Comparison of ENCODE assay signal across 8 cellular contexts in the genomic region with DNA sequence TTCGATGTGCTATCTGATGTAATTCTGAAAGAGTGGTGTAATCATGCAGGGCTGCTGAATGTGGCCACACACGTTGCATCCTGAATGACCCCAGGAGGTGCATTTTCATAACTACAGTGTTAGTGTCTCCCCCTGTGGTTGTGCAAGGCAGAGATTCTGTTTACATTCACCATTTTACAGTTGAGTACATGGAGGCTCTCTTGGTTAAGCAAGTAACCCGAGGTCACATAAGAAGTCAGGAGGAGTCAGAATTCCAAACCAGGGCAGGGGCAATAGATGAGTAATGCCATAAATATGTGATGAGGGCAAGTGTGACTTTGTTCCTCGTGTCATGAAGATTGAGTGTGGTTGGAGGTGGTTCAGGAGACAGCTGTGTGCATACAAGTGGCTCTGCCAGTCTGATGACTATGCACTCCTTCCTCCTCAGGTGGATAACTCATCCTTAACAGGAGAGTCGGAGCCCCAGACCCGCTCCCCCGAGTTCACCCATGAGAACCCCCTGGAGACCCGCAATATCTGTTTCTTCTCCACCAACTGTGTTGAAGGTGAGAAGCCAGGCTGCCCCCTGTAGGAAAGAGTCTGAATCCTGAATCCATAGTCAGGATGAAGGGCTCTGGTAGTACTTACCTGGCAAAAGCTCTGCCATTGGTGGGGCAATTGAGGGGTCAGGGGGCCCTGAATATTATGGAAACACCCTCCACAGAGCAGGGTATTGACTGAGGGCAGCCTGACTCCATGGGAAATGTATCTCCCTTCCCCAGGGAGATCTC. TPM values are rescaled to one million over a fixed set of nuclear protein-coding genes. Genes with fewer than 3 reads are reported as not detected.
A peak's percentile ranks its signal among the peaks of the same experiment; 100 is the strongest.
DNase-seq lines count a peak whose midpoint lies in the region; ATAC-seq, FAIRE-seq and TF ChIP-seq lines count a peak whose summit lies in the region.

No MANE protein-coding gene starts in this region.

- H3K27ac Mint-ChIP-seq in chondrocyte (ENCODE audit: unreplicated experiment), result peak overlapping the region; percentile 6

- H3K9ac ChIP-seq in HepG2 (ENCODE audit: insufficient read depth, low read depth, low read length), result no peak overlapping the region

- intact Hi-C loops in HepG2 (cut with micrococcal nuclease; ENCODE audit: unreplicated experiment), result no loop called here

- in situ Hi-C loops in HepG2 (cut with HindIII; ENCODE audit: extremely low pct_ligation_motif_present, low pct_unique_long_range_greater_than_20kb), result no loop called here

- no peak overlapping the region for H3K4me3 ChIP-seq in MG63
- no peak overlapping the region for H3K4me3 ChIP-seq in HepG2 (replicated peaks in 1 of 3; ENCODE audit: insufficient read depth in 1 of 3, low read depth in 2 of 3, low read length in 3 of 3)

- peaks cover 3% of the 10 kb centered on the region for H3K36me3 Mint-ChIP-seq in chondrocyte (ENCODE audit: low read depth)

- ATAC-seq in HepG2, result peak; percentile 63

- H3K4me2 ChIP-seq in HepG2 (ENCODE audit: low read depth, low read length), result peak overlapping the region; percentile 32

- H3K27me3 Mint-ChIP-seq in chondrocyte (ENCODE audit: low read depth), result no peaks in the 10 kb centered on the region

- TF ChIP-seq RAD21 in HepG2 (CRISPR knock-in tag; IDR thresholded peaks at IDR 0.05), result no peak

- no peaks in the 10 kb centered on the region for H4K20me1 ChIP-seq in HepG2 (ENCODE audit: insufficient read depth, low read length)

- no peak for TF ChIP-seq POLR2A in HepG2 (IDR thresholded peaks at IDR 0.05; ENCODE audit: insufficient read depth in 1 of 2, low read depth in 2 of 2, low read length in 2 of 2)

- no peaks in the 10 kb centered on the region for H3K27me3 ChIP-seq in MG63
- no peaks in the 10 kb centered on the region; a peak in 1 of 5 replicates for H3K27me3 ChIP-seq in HepG2 (ENCODE audit: control insufficient read depth in 1 of 2, insufficient read depth in 2 of 2, low read length in 2 of 2)

- no peaks in the 10 kb centered on the region for H3K9me3 Mint-ChIP-seq in chondrocyte (ENCODE audit: low read depth)

- H3K4me1 ChIP-seq in HepG2 (ENCODE audit: insufficient read depth, low read length), result peaks cover 54% of the 10 kb centered on the region

- no TSS peak for BruUV-seq in HepG2 (replicated peaks; lab: Mats Ljungman, UMichigan)

- peak overlapping the region; percentile 7 for H3K27ac ChIP-seq in HepG2 (ENCODE audit: extremely low read length, insufficient read depth, low read length)

- H3K9me3 ChIP-seq in MG63 (no peaks in the 10 kb centered on the region), HepG2 (ENCODE audit: low read length) (no peaks in the 10 kb centered on the region)

- H3K4me3 Mint-ChIP-seq in chondrocyte (ENCODE audit: unreplicated experiment), result no peak overlapping the region

- POLR2A ChIA-PET in HepG2 (lab: Yijun Ruan, JAX), result no interaction called here

- DNase-seq in AG08395 (ENCODE audit: low spot score) (peak; percentile 90), MG63 (peak; percentile 77), chondrocyte (ENCODE audit: low spot score) (no peak), HepG2 (ENCODE audit: low spot score) (peak; percentile 88), NCI-H345 (lab: John Stamatoyannopoulos, UW) (no peak), cortex of kidney (lab: John Stamatoyannopoulos, UW) (no peak), NCI-H2107 treated with DMSO at 0.1 percent for 48 hours (lab: John Stamatoyannopoulos, UW; ENCODE audit: unreplicated experiment) (no peak)
- DNase-seq in activated CD4-positive, CD25-positive, alpha-beta regulatory T cell (lab: John Stamatoyannopoulos, UW), result no peak

- TF ChIP-seq CTCF in chondrocyte (IDR thresholded peaks at IDR 0.05) (peak; percentile 43), HepG2 (CRISPR knock-in tag; IDR thresholded peaks at IDR 0.05) (peak; percentile 37)

- no peaks in the 10 kb centered on the region for H3K36me3 ChIP-seq in MG63
- no peaks in the 10 kb centered on the region for H3K36me3 ChIP-seq in HepG2 (replicated peaks in 1 of 2; ENCODE audit: control insufficient read depth in 1 of 2, insufficient read depth in 2 of 2, low read length in 2 of 2)

- WGBS in HepG2 (ENCODE audit: low lambda C conversion rate), result 31% methylated on average over 7 of the region's 8 CpGs

- CTCF ChIA-PET in HepG2 (lab: Yijun Ruan, JAX; ENCODE audit: low intra/inter-chr PET ratio, low total read pairs), result no interaction called here

- peaks cover 29% of the 10 kb centered on the region for H3K4me1 Mint-ChIP-seq in chondrocyte (ENCODE audit: low read depth)

- peak; percentile 13 to 51; a peak in 2 of 4 replicates for TF ChIP-seq EP300 in HepG2 (IDR thresholded peaks at IDR 0.05; ENCODE audit: low read depth in 2 of 2, low read length in 2 of 2)
- no peak; the same call in 1 of the 2 replicates for TF ChIP-seq EP300 in HepG2 (CRISPR knock-in tag; IDR thresholded peaks at IDR 0.05; ENCODE audit: borderline replicate concordance)

- no peaks in the 10 kb centered on the region for H3K79me2 ChIP-seq in HepG2 (ENCODE audit: insufficient read depth, low read length)

- no peak for FAIRE-seq in HepG2 (lab: Jason Lieb, UNC)

- no peak overlapping the region for H2AFZ ChIP-seq in HepG2 (ENCODE audit: low read length)

RNA-seq across cellular contexts. Expression of gene ATP1A2, which starts 9.3 kb away (rescaled TPM):
- not detected in 2 replicates for total RNA-seq in MG63 (2014; rRNA removed; shearing (Covaris generic); ENCODE audit: low replicate concordance)
- 1.3 to 3.9 TPM (median 2.9 TPM) in 3 replicates for total RNA-seq in chondrocyte
- not detected in 2 replicates for total RNA-seq in HepG2 (2016; rRNA removed; fragmentation: Illumina TruSeq; extraction: Trizol)
- not detected in 2 replicates for total RNA-seq in HepG2 (2016; cell fraction: cytosol; rRNA removed; fragmentation: Illumina TruSeq; extraction: Trizol; ENCODE audit: low read depth)
- total RNA-seq in HepG2 (2016; cell fraction: insoluble cytoplasmic fraction; rRNA removed; fragmentation: Illumina TruSeq; extraction: Trizol), result 0.02 TPM in 1 of 2 replicates, not detected in the other
- 0.03 TPM in 1 of 2 replicates, not detected in the other for total RNA-seq in HepG2 (2016; cell fraction: membrane; rRNA removed; fragmentation: Illumina TruSeq; extraction: Trizol)
- not detected in 2 replicates for total RNA-seq in HepG2 (2016; cell fraction: nucleus; rRNA removed; fragmentation: Illumina TruSeq; extraction: Trizol)
- 0.16 TPM in 2 replicates for polyA plus RNA-seq in HepG2 (2011; rRNA removed)
- polyA plus RNA-seq in HepG2 (2011; cell fraction: cytosol; rRNA removed), result 0.04 and 0.16 TPM in 2 replicates
- 0.50 and 1.3 TPM in 2 replicates for polyA plus RNA-seq in HepG2 (2011; cell fraction: nucleus; rRNA removed)
- polyA plus RNA-seq in HepG2 (2012), result 0.16 and 0.95 TPM in 2 replicates
- not detected in 2 replicates for polyA plus RNA-seq in HepG2 (2016; cell fraction: cytosol; fragmentation: Illumina TruSeq; extraction: Trizol; ENCODE audit: low read depth)
- not detected in 2 replicates for polyA plus RNA-seq in HepG2 (2016; cell fraction: insoluble cytoplasmic fraction; fragmentation: Illumina TruSeq; extraction: Trizol; ENCODE audit: low read depth)
- not detected in 2 replicates for polyA plus RNA-seq in HepG2 (2016; cell fraction: membrane; fragmentation: Illumina TruSeq; extraction: Trizol; ENCODE audit: low read depth)
- polyA plus RNA-seq in HepG2 (2016; cell fraction: nucleus; fragmentation: Illumina TruSeq; extraction: Trizol; ENCODE audit: insufficient read depth, low read depth), result not detected in 2 replicates
- 0.07 and 0.44 TPM in 2 replicates for polyA minus RNA-seq in HepG2 (2011; rRNA and poly(A)+ RNA removed; ENCODE audit: low replicate concordance)
- polyA minus RNA-seq in HepG2 (2011; cell fraction: cytosol; rRNA and poly(A)+ RNA removed), result 0.18 and 0.79 TPM in 2 replicates
- polyA minus RNA-seq in HepG2 (2011; cell fraction: nucleus; rRNA and poly(A)+ RNA removed), result 0.26 and 0.37 TPM in 2 replicates

RNA-seq across cellular contexts. Expression of gene IGSF8, which starts 26.5 kb away (rescaled TPM):
- total RNA-seq in MG63 (2014; rRNA removed; shearing (Covaris generic); ENCODE audit: low replicate concordance), result 18.0 and 20.2 TPM in 2 replicates
- total RNA-seq in chondrocyte, result 19.5 to 27.3 TPM (median 25.3 TPM) in 3 replicates
- 8.0 and 24.0 TPM in 2 replicates for total RNA-seq in HepG2 (2016; rRNA removed; fragmentation: Illumina TruSeq; extraction: Trizol)
- total RNA-seq in HepG2 (2016; cell fraction: cytosol; rRNA removed; fragmentation: Illumina TruSeq; extraction: Trizol; ENCODE audit: low read depth), result 1.8 and 1.9 TPM in 2 replicates
- 7.7 and 25.9 TPM in 2 replicates for total RNA-seq in HepG2 (2016; cell fraction: insoluble cytoplasmic fraction; rRNA removed; fragmentation: Illumina TruSeq; extraction: Trizol)
- 3.4 and 4.0 TPM in 2 replicates for total RNA-seq in HepG2 (2016; cell fraction: membrane; rRNA removed; fragmentation: Illumina TruSeq; extraction: Trizol)
- 24.1 and 29.5 TPM in 2 replicates for total RNA-seq in HepG2 (2016; cell fraction: nucleus; rRNA removed; fragmentation: Illumina TruSeq; extraction: Trizol)
- polyA plus RNA-seq in HepG2 (2011; rRNA removed), result 41.0 and 52.1 TPM in 2 replicates
- 36.7 and 58.5 TPM in 2 replicates for polyA plus RNA-seq in HepG2 (2011; cell fraction: cytosol; rRNA removed)
- 81.8 and 93.4 TPM in 2 replicates for polyA plus RNA-seq in HepG2 (2011; cell fraction: nucleus; rRNA removed)
- polyA plus RNA-seq in HepG2 (2012), result 24.4 and 32.1 TPM in 2 replicates
- 1.6 and 1.8 TPM in 2 replicates for polyA plus RNA-seq in HepG2 (2016; cell fraction: cytosol; fragmentation: Illumina TruSeq; extraction: Trizol; ENCODE audit: low read depth)
- 7.6 and 8.9 TPM in 2 replicates for polyA plus RNA-seq in HepG2 (2016; cell fraction: insoluble cytoplasmic fraction; fragmentation: Illumina TruSeq; extraction: Trizol; ENCODE audit: low read depth)
- polyA plus RNA-seq in HepG2 (2016; cell fraction: membrane; fragmentation: Illumina TruSeq; extraction: Trizol; ENCODE audit: low read depth), result 2.6 and 3.2 TPM in 2 replicates
- polyA plus RNA-seq in HepG2 (2016; cell fraction: nucleus; fragmentation: Illumina TruSeq; extraction: Trizol; ENCODE audit: insufficient read depth, low read depth), result 46.1 TPM in 2 replicates
- 27.5 and 60.2 TPM in 2 replicates for polyA minus RNA-seq in HepG2 (2011; rRNA and poly(A)+ RNA removed; ENCODE audit: low replicate concordance)
- 25.5 and 26.7 TPM in 2 replicates for polyA minus RNA-seq in HepG2 (2011; cell fraction: cytosol; rRNA and poly(A)+ RNA removed)
- polyA minus RNA-seq in HepG2 (2011; cell fraction: nucleus; rRNA and poly(A)+ RNA removed), result 11.6 and 14.0 TPM in 2 replicates

RNA-seq across cellular contexts. Expression of gene ATP1A4, which starts 26.5 kb away (rescaled TPM):
- not detected in 2 replicates for total RNA-seq in MG63 (2014; rRNA removed; shearing (Covaris generic); ENCODE audit: low replicate concordance)
- total RNA-seq in chondrocyte (not detected in 3 replicates), HepG2 (2016; rRNA removed; fragmentation: Illumina TruSeq; extraction: Trizol) (not detected in 2 replicates)
- total RNA-seq in HepG2 (2016; cell fraction: cytosol; rRNA removed; fragmentation: Illumina TruSeq; extraction: Trizol; ENCODE audit: low read depth), result not detected in 2 replicates
- not detected in 2 replicates for total RNA-seq in HepG2 (2016; cell fraction: insoluble cytoplasmic fraction; rRNA removed; fragmentation: Illumina TruSeq; extraction: Trizol)
- total RNA-seq in HepG2 (2016; cell fraction: membrane; rRNA removed; fragmentation: Illumina TruSeq; extraction: Trizol), result not detected in 2 replicates
- not detected in 2 replicates for total RNA-seq in HepG2 (2016; cell fraction: nucleus; rRNA removed; fragmentation: Illumina TruSeq; extraction: Trizol)
- polyA plus RNA-seq in HepG2 (2011; rRNA removed), result not detected in 2 replicates
- polyA plus RNA-seq in HepG2 (2011; cell fraction: cytosol; rRNA removed), result not detected in 2 replicates
- polyA plus RNA-seq in HepG2 (2011; cell fraction: nucleus; rRNA removed), result not detected in 2 replicates
- polyA plus RNA-seq in HepG2 (2012), result not detected in 2 replicates
- polyA plus RNA-seq in HepG2 (2016; cell fraction: cytosol; fragmentation: Illumina TruSeq; extraction: Trizol; ENCODE audit: low read depth), result not detected in 2 replicates
- polyA plus RNA-seq in HepG2 (2016; cell fraction: insoluble cytoplasmic fraction; fragmentation: Illumina TruSeq; extraction: Trizol; ENCODE audit: low read depth), result not detected in 2 replicates
- not detected in 2 replicates for polyA plus RNA-seq in HepG2 (2016; cell fraction: membrane; fragmentation: Illumina TruSeq; extraction: Trizol; ENCODE audit: low read depth)
- polyA plus RNA-seq in HepG2 (2016; cell fraction: nucleus; fragmentation: Illumina TruSeq; extraction: Trizol; ENCODE audit: insufficient read depth, low read depth), result not detected in 2 replicates
- polyA minus RNA-seq in HepG2 (2011; rRNA and poly(A)+ RNA removed; ENCODE audit: low replicate concordance), result not detected in 2 replicates
- polyA minus RNA-seq in HepG2 (2011; cell fraction: cytosol; rRNA and poly(A)+ RNA removed), result not detected in 2 replicates
- not detected in 2 replicates for polyA minus RNA-seq in HepG2 (2011; cell fraction: nucleus; rRNA and poly(A)+ RNA removed)

RNA-seq across cellular contexts. Expression of gene KCNJ9, which starts 43.6 kb away (rescaled TPM):
- total RNA-seq in MG63 (2014; rRNA removed; shearing (Covaris generic); ENCODE audit: low replicate concordance), result not detected in 2 replicates
- not detected in 3 replicates for total RNA-seq in chondrocyte
- not detected in 2 replicates for total RNA-seq in HepG2 (2016; rRNA removed; fragmentation: Illumina TruSeq; extraction: Trizol)
- total RNA-seq in HepG2 (2016; cell fraction: cytosol; rRNA removed; fragmentation: Illumina TruSeq; extraction: Trizol; ENCODE audit: low read depth), result not detected in 2 replicates
- not detected in 2 replicates for total RNA-seq in HepG2 (2016; cell fraction: insoluble cytoplasmic fraction; rRNA removed; fragmentation: Illumina TruSeq; extraction: Trizol)
- total RNA-seq in HepG2 (2016; cell fraction: membrane; rRNA removed; fragmentation: Illumina TruSeq; extraction: Trizol), result not detected in 2 replicates
- total RNA-seq in HepG2 (2016; cell fraction: nucleus; rRNA removed; fragmentation: Illumina TruSeq; extraction: Trizol), result not detected in 2 replicates
- polyA plus RNA-seq in HepG2 (2011; rRNA removed), result not detected in 2 replicates
- 0.01 TPM in 1 of 2 replicates, not detected in the other for polyA plus RNA-seq in HepG2 (2011; cell fraction: cytosol; rRNA removed)
- polyA plus RNA-seq in HepG2 (2011; cell fraction: nucleus; rRNA removed), result 0.03 and 0.06 TPM in 2 replicates
- polyA plus RNA-seq in HepG2 (2012), result not detected in 2 replicates
- polyA plus RNA-seq in HepG2 (2016; cell fraction: cytosol; fragmentation: Illumina TruSeq; extraction: Trizol; ENCODE audit: low read depth), result not detected in 2 replicates
- not detected in 2 replicates for polyA plus RNA-seq in HepG2 (2016; cell fraction: insoluble cytoplasmic fraction; fragmentation: Illumina TruSeq; extraction: Trizol; ENCODE audit: low read depth)
- polyA plus RNA-seq in HepG2 (2016; cell fraction: membrane; fragmentation: Illumina TruSeq; extraction: Trizol; ENCODE audit: low read depth), result not detected in 2 replicates
- polyA plus RNA-seq in HepG2 (2016; cell fraction: nucleus; fragmentation: Illumina TruSeq; extraction: Trizol; ENCODE audit: insufficient read depth, low read depth), result not detected in 2 replicates
- polyA minus RNA-seq in HepG2 (2011; rRNA and poly(A)+ RNA removed; ENCODE audit: low replicate concordance), result not detected in 2 replicates
- not detected in 2 replicates for polyA minus RNA-seq in HepG2 (2011; cell fraction: cytosol; rRNA and poly(A)+ RNA removed)
- polyA minus RNA-seq in HepG2 (2011; cell fraction: nucleus; rRNA and poly(A)+ RNA removed), result not detected in 2 replicates

RNA-seq across cellular contexts. Expression of gene KCNJ10, which starts 54.9 kb away (rescaled TPM):
- total RNA-seq in MG63 (2014; rRNA removed; shearing (Covaris generic); ENCODE audit: low replicate concordance), result not detected in 2 replicates
- not detected in 3 replicates for total RNA-seq in chondrocyte
- 4.1 and 4.4 TPM in 2 replicates for total RNA-seq in HepG2 (2016; rRNA removed; fragmentation: Illumina TruSeq; extraction: Trizol)
- 1.3 and 1.6 TPM in 2 replicates for total RNA-seq in HepG2 (2016; cell fraction: cytosol; rRNA removed; fragmentation: Illumina TruSeq; extraction: Trizol; ENCODE audit: low read depth)
- 3.2 and 4.0 TPM in 2 replicates for total RNA-seq in HepG2 (2016; cell fraction: insoluble cytoplasmic fraction; rRNA removed; fragmentation: Illumina TruSeq; extraction: Trizol)
- total RNA-seq in HepG2 (2016; cell fraction: membrane; rRNA removed; fragmentation: Illumina TruSeq; extraction: Trizol), result 3.8 and 4.4 TPM in 2 replicates
- total RNA-seq in HepG2 (2016; cell fraction: nucleus; rRNA removed; fragmentation: Illumina TruSeq; extraction: Trizol), result 8.4 and 9.2 TPM in 2 replicates
- polyA plus RNA-seq in HepG2 (2011; rRNA removed), result 9.9 and 10.3 TPM in 2 replicates
- 5.4 and 7.7 TPM in 2 replicates for polyA plus RNA-seq in HepG2 (2011; cell fraction: cytosol; rRNA removed)
- 16.5 and 20.7 TPM in 2 replicates for polyA plus RNA-seq in HepG2 (2011; cell fraction: nucleus; rRNA removed)
- 3.2 and 4.8 TPM in 2 replicates for polyA plus RNA-seq in HepG2 (2012)
- polyA plus RNA-seq in HepG2 (2016; cell fraction: cytosol; fragmentation: Illumina TruSeq; extraction: Trizol; ENCODE audit: low read depth), result 1.4 and 1.8 TPM in 2 replicates
- polyA plus RNA-seq in HepG2 (2016; cell fraction: insoluble cytoplasmic fraction; fragmentation: Illumina TruSeq; extraction: Trizol; ENCODE audit: low read depth), result 6.3 and 7.5 TPM in 2 replicates
- 3.7 and 3.9 TPM in 2 replicates for polyA plus RNA-seq in HepG2 (2016; cell fraction: membrane; fragmentation: Illumina TruSeq; extraction: Trizol; ENCODE audit: low read depth)
- 20.4 and 22.0 TPM in 2 replicates for polyA plus RNA-seq in HepG2 (2016; cell fraction: nucleus; fragmentation: Illumina TruSeq; extraction: Trizol; ENCODE audit: insufficient read depth, low read depth)
- polyA minus RNA-seq in HepG2 (2011; rRNA and poly(A)+ RNA removed; ENCODE audit: low replicate concordance), result 34.8 TPM in 1 of 2 replicates, not detected in the other
- 4.8 and 5.5 TPM in 2 replicates for polyA minus RNA-seq in HepG2 (2011; cell fraction: cytosol; rRNA and poly(A)+ RNA removed)
- polyA minus RNA-seq in HepG2 (2011; cell fraction: nucleus; rRNA and poly(A)+ RNA removed), result 6.7 and 8.1 TPM in 2 replicates

Comparison
In these comparisons a context has a peak if more than half of its experiments do, and no peak if none do; other contexts are left out.
1. DNase-seq: peak in AG08395 (single experiment), MG63 (single experiment) and HepG2 (single experiment); none in chondrocyte (single experiment), NCI-H345 (single experiment), cortex of kidney (single experiment), activated CD4-positive, CD25-positive, alpha-beta regulatory T cell (0 of 4) and NCI-H2107 treated with DMSO at 0.1 percent for 48 hours (single experiment).